ENCODE assay signal across 15 cellular contexts in genomic region chr15:75573643-75574384, GRCh38. TPM values are rescaled to one million over a fixed set of nuclear protein-coding genes. Genes with fewer than 3 reads are reported as not detected.
DNase-seq lines count a peak whose midpoint lies in the region; ATAC-seq and TF ChIP-seq lines count a peak whose summit lies in the region.
"Had no signal": no experiment of that assay in that cellular context is flagged by ENCODE, and none has a peak within 500 bp of the region (broad histone marks: within the 10 kb centered on the region; RNA-seq: fewer than 3 reads in every experiment).

No MANE protein-coding gene starts in this region.

- peak; percentile 36 to 42 for ATAC-seq in activated CD4-positive, CD25-positive, alpha-beta regulatory T cell treated with anti-CD3 and anti-CD28 coated beads, Interleukin-2, amount 50 U/mL, for 24 hours

- H3K4me3 Mint-ChIP-seq in nephron: peak overlapping the region in 2 of 3 experiments; percentile 18 to 60
- H3K4me3 Mint-ChIP-seq: activated CD4-positive, alpha-beta T cell treated with anti-CD3 and anti-CD28 coated beads, Interleukin-2, amount 10 ng/mL, durations not matched to agents 24 days and 14 days had no signal

- 91 to 94% methylated on average over 5 of the region's 5 CpGs for WGBS in ectodermal cell, 2 experiments
- 95 to 96% methylated on average over 5 of the region's 5 CpGs for WGBS in sigmoid colon, 2 donors

- H3K27me3 Mint-ChIP-seq in nephron (ENCODE audit: low read depth): no peaks in the 10 kb centered on the region
- H3K27me3 Mint-ChIP-seq: activated CD4-positive, alpha-beta T cell treated with anti-CD3 and anti-CD28 coated beads, Interleukin-2, amount 10 ng/mL, durations not matched to agents 24 days and 14 days had no signal

- H3K27me3 ChIP-seq in Karpas-422 (ENCODE audit: low read length) (no peaks in the 10 kb centered on the region), ectodermal cell (ENCODE audit: control insufficient read depth, insufficient read depth, low read length, poor library complexity, severe bottlenecking) (no peaks in the 10 kb centered on the region), sigmoid colon (no peaks in the 10 kb centered on the region)
- H3K27me3 ChIP-seq: Peyer's patch, thyroid gland had no signal

- peak overlapping the region; percentile 23 for H3K9ac ChIP-seq in Karpas-422 (ENCODE audit: low read length)

- no peak overlapping the region for H3K27ac Mint-ChIP-seq in nephron
- H3K27ac Mint-ChIP-seq: activated CD4-positive, alpha-beta T cell treated with anti-CD3 and anti-CD28 coated beads, Interleukin-2, amount 10 ng/mL, durations not matched to agents 24 days and 14 days had no signal

- H4K20me1 ChIP-seq in Karpas-422 (ENCODE audit: insufficient read depth, low read depth, low read length): no peaks in the 10 kb centered on the region

- DNase-seq in activated CD4-positive, CD25-positive, alpha-beta regulatory T cell (lab: John Stamatoyannopoulos, UW): no peak
- no peak for DNase-seq in Karpas-422
- DNase-seq in sigmoid colon: no peak
- DNase-seq in DMS 273 treated with DMSO at 0.1 percent for 48 hours (lab: John Stamatoyannopoulos, UW): no peak
- DNase-seq in kidney glomerular epithelial cell (lab: John Stamatoyannopoulos, UW): no peak
- DNase-seq: activated CD4-positive, alpha-beta T cell treated with anti-CD3 and anti-CD28 coated beads, Interleukin-2, amount 10 ng/mL, durations not matched to agents 24 days and 14 days; head of caudate nucleus; NCI-H1105; NCI-H524 treated with DMSO at 0.1 percent for 48 hours; Peyer's patch; stimulated activated CD8-positive, alpha-beta memory T cell treated with anti-CD3 and anti-CD28 coated beads, Interleukin-4, amount 100 ng/mL, for 48 hours; thyroid gland had no signal

- peaks cover 17% of the 10 kb centered on the region for H3K4me1 Mint-ChIP-seq in nephron

- H3K9me3 ChIP-seq in Karpas-422 (ENCODE audit: low read length) (no peaks in the 10 kb centered on the region), ectodermal cell (ENCODE audit: control insufficient read depth, low read length) (no peaks in the 10 kb centered on the region), sigmoid colon (no peaks in the 10 kb centered on the region)
- H3K9me3 ChIP-seq: Peyer's patch, thyroid gland had no signal

- H3K4me1 ChIP-seq in Karpas-422 (ENCODE audit: low read length) (peaks cover 34% of the 10 kb centered on the region), ectodermal cell (ENCODE audit: control insufficient read depth, insufficient read depth, low read length) (peaks cover 9% of the 10 kb centered on the region), sigmoid colon (peaks cover 0 to 22% (median 13%) of the 10 kb centered on the region in 4 donors)

- intact Hi-C loops in sigmoid colon (cut with DNase I): loop anchor here (10.0 kb wide), 1 partner anchor 209 kb away; the partner anchor contains the start of gene MAN2C1

- no peak for TF ChIP-seq EP300 in sigmoid colon (IDR thresholded peaks at IDR 0.05)

- H2AFZ ChIP-seq in Karpas-422 (ENCODE audit: low read length): no peak overlapping the region

- H3K9me2 ChIP-seq in Karpas-422 (replicated peaks; ENCODE audit: insufficient read depth, low read length): no peaks in the 10 kb centered on the region

- TF ChIP-seq CTCF in nephron (IDR thresholded peaks at IDR 0.05; ENCODE audit: unreplicated experiment in 3 of 3): no peak
- no peak for TF ChIP-seq CTCF in sigmoid colon (IDR thresholded peaks at IDR 0.05)

- H3K79me2 ChIP-seq in Karpas-422 (ENCODE audit: low read length): peaks cover 93% of the 10 kb centered on the region

- H3K4me3 ChIP-seq in Karpas-422 (ENCODE audit: low read length) (no peak overlapping the region), ectodermal cell (ENCODE audit: insufficient read depth, low read depth, low read length) (no peak overlapping the region), sigmoid colon (no peak overlapping the region)
- H3K4me3 ChIP-seq: Peyer's patch, thyroid gland had no signal

- H3K36me3 ChIP-seq in Karpas-422 (ENCODE audit: insufficient read depth, low read length) (peaks cover 7% of the 10 kb centered on the region; the same call in 1 of the 2 replicates), ectodermal cell (ENCODE audit: control insufficient read depth, insufficient read depth, low read length) (no peaks in the 10 kb centered on the region), sigmoid colon (no peaks in the 10 kb centered on the region)
- H3K36me3 ChIP-seq: Peyer's patch, thyroid gland had no signal

- H3K27ac ChIP-seq in Karpas-422 (ENCODE audit: low read length): peak overlapping the region; percentile 23; the same call in 1 of the 2 replicates
- H3K27ac ChIP-seq in ectodermal cell (ENCODE audit: insufficient read depth, low read depth, low read length, poor library complexity, severe bottlenecking): peak overlapping the region; percentile 33
- H3K27ac ChIP-seq in sigmoid colon: no peak overlapping the region
- H3K27ac ChIP-seq: Peyer's patch, thyroid gland had no signal

- H3K4me2 ChIP-seq in Karpas-422 (ENCODE audit: low read depth, low read length, poor library complexity, severe bottlenecking): peak overlapping the region; percentile 28

- H3K9me3 Mint-ChIP-seq in nephron: no peaks in the 10 kb centered on the region
- H3K9me3 Mint-ChIP-seq: activated CD4-positive, alpha-beta T cell treated with anti-CD3 and anti-CD28 coated beads, Interleukin-2, amount 10 ng/mL, durations not matched to agents 24 days and 14 days had no signal

- peaks cover 15% of the 10 kb centered on the region for H3K36me3 Mint-ChIP-seq in nephron (ENCODE audit: low read depth)

- TF ChIP-seq POLR2A in sigmoid colon (IDR thresholded peaks at IDR 0.05): no peak

RNA-seq across cellular contexts. Expression of gene PTPN9, which starts 5.3 kb away (rescaled TPM):
- 22.4 and 31.2 TPM in 2 replicates for total RNA-seq in Karpas-422 (2014; rRNA removed; shearing (Covaris generic); ENCODE audit: low replicate concordance)
- 14.6 TPM for polyA plus RNA-seq in ectodermal cell (2013, experiment 1 of 4)
- polyA plus RNA-seq in ectodermal cell (2013, experiment 2 of 4): 14.3 TPM
- 10.9 TPM for polyA plus RNA-seq in ectodermal cell (2013, experiment 3 of 4)
- 11.6 TPM for polyA plus RNA-seq in ectodermal cell (2013, experiment 4 of 4)
- 10 to 100 TPM; 12.2 to 21.0 (median 17.2) TPM for total RNA-seq in sigmoid colon
- polyA plus RNA-seq in sigmoid colon: 10 to 100 TPM; 19.2 to 23.1 (median 19.8) TPM

RNA-seq across cellular contexts. Expression of gene SNUPN, which starts 51.7 kb away (rescaled TPM):
- 18.9 and 33.9 TPM in 2 replicates for total RNA-seq in Karpas-422 (2014; rRNA removed; shearing (Covaris generic); ENCODE audit: low replicate concordance)
- polyA plus RNA-seq in ectodermal cell (2013, experiment 1 of 4): 22.0 TPM
- 20.8 TPM for polyA plus RNA-seq in ectodermal cell (2013, experiment 2 of 4)
- 18.3 TPM for polyA plus RNA-seq in ectodermal cell (2013, experiment 3 of 4)
- polyA plus RNA-seq in ectodermal cell (2013, experiment 4 of 4): 19.8 TPM
- 10 to 100 TPM; 15.3 to 28.6 (median 21.9) TPM for total RNA-seq in sigmoid colon
- polyA plus RNA-seq in sigmoid colon: 10 to 100 TPM; 20.4 to 25.0 (median 20.8) TPM

Comparison
In these comparisons a context has a peak if more than half of its experiments do, and no peak if none do; other contexts are left out.
1. H3K27ac ChIP-seq: peak in Karpas-422 (single experiment) and ectodermal cell (single experiment); none in sigmoid colon (0 of 4).